9 cellular contexts compared by ENCODE assay signal in the genomic region with DNA sequence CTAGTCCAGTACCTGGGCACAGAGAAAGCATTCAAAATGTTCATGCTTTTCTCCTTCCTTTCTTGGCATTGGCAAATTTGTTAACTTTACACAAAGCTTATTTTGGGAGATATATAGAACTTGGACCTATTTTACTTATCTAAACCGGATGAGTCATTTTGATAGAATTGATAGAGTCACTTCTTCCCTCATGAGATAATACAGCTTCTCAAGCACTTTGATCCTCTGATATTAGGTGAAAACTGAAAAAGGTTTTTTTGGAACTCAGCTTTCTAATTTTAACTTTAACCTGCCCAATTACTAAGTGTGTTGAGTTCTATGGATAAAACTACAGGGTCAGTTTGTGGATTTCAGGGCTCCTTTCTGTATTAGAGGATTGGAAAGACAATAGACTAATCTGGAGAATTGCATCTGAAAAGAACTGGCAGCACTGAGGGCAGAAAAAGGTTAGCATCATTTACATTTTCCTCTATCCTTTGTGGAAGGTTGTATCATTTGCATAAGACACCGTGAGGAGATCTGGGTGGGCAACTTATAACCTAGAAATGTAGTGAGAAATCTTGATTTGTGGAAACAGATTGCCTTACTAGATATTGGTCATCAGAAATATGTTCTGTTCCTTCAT.
DNase-seq lines count a peak whose midpoint lies in the region; ATAC-seq and TF ChIP-seq lines count a peak whose summit lies in the region.
"Had no signal": no experiment of that assay in that cellular context is flagged by ENCODE, and none has a peak within 500 bp of the region (broad histone marks: within the 10 kb centered on the region; RNA-seq: fewer than 3 reads in every experiment).

No MANE protein-coding gene starts in this region.

- H3K4me2 ChIP-seq in DND-41 (ENCODE audit: insufficient read depth, low read length) (peak overlapping the region; percentile 77), Loucy (ENCODE audit: low read depth, low read length, poor library complexity, severe bottlenecking) (peak overlapping the region; percentile 84)

- H3K36me3 ChIP-seq in DND-41 (ENCODE audit: insufficient read depth, low read length) (no peaks in the 10 kb centered on the region), Loucy (ENCODE audit: insufficient read depth, low read length) (no peaks in the 10 kb centered on the region)

- H4K20me1 ChIP-seq in DND-41 (ENCODE audit: insufficient read depth, low read length) (no peaks in the 10 kb centered on the region; the same call in 1 of the 2 replicates), Loucy (ENCODE audit: insufficient read depth, low read length, poor library complexity, severe bottlenecking) (peaks cover 18% of the 10 kb centered on the region)

- H3K9me3 Mint-ChIP-seq in nephron progenitor cell = no peaks in the 10 kb centered on the region

- H3K36me3 Mint-ChIP-seq in nephron progenitor cell (ENCODE audit: low read depth) = no peaks in the 10 kb centered on the region

- DNase-seq in DND-41 (no peak), coronary artery (ENCODE audit: low spot score) (no peak), nephron progenitor cell (no peak), NCI-H1694 treated with DMSO at 0.1 percent for 48 hours (lab: John Stamatoyannopoulos, UW) (no peak), SW480 (ENCODE audit: low spot score) (no peak)
- no peak for DNase-seq in stimulated activated naive CD4-positive, alpha-beta T cell treated with Interleukin-2 at 50 U/mL for 16 hours (lab: John Stamatoyannopoulos, UW)
- DNase-seq: NCI-H82 had no signal

- no peaks in the 10 kb centered on the region for H3F3A ChIP-seq in Loucy (ENCODE audit: low read depth)

- H3K79me2 ChIP-seq in DND-41 (ENCODE audit: insufficient read depth, low read length) (peaks cover 50% of the 10 kb centered on the region), Loucy (ENCODE audit: insufficient read depth, low read length) (peaks cover 66% of the 10 kb centered on the region)

- H3K4me1 ChIP-seq in DND-41 (ENCODE audit: insufficient read depth, low read length) = peaks cover 25% of the 10 kb centered on the region
- peaks cover 15% of the 10 kb centered on the region for H3K4me1 ChIP-seq in Loucy (ENCODE audit: insufficient read depth, low read length, poor library complexity, severe bottlenecking)

- peaks cover 7% of the 10 kb centered on the region for H3K27me3 Mint-ChIP-seq in nephron progenitor cell (ENCODE audit: low read depth, poor library complexity)

- no peaks in the 10 kb centered on the region for H3K9me2 ChIP-seq in Loucy (replicated peaks; ENCODE audit: low read depth, low read length)

- H3K4me3 ChIP-seq in DND-41 (ENCODE audit: low read depth in 1 of 2, low read length in 2 of 2) (peak overlapping the region in 1 of 2 experiments; percentile 81; a peak in 2 of 4 replicates), Loucy (ENCODE audit: low read length, poor library complexity, severe bottlenecking) (peak overlapping the region; percentile 87), coronary artery (peak overlapping the region; percentile 76)

- H3K9ac ChIP-seq in DND-41 (ENCODE audit: low read depth, low read length) (peak overlapping the region; percentile 78; the same call in 1 of the 2 replicates), Loucy (ENCODE audit: low read depth, low read length, poor library complexity, severe bottlenecking) (peak overlapping the region; percentile 87)

- peak overlapping the region; percentile 98 for H3K4me3 Mint-ChIP-seq in nephron progenitor cell

- no peak overlapping the region for H3K27ac ChIP-seq in DND-41 (ENCODE audit: low read length)
- no peak overlapping the region for H3K27ac ChIP-seq in coronary artery

- H3K4me1 Mint-ChIP-seq in nephron progenitor cell = peaks cover 50% of the 10 kb centered on the region

- ATAC-seq in DND-41 (ENCODE audit: insufficient read depth, low read depth) (no peak), GM21528 (IDR thresholded peaks at IDR 0.05; ENCODE audit: low FRiP score, unreplicated experiment) (no peak)

- H3K27me3 ChIP-seq in DND-41 (ENCODE audit: insufficient read depth, low read length, poor library complexity) (no peaks in the 10 kb centered on the region), Loucy (ENCODE audit: insufficient read depth, low read length, poor library complexity, severe bottlenecking) (no peaks in the 10 kb centered on the region)

- no peaks in the 10 kb centered on the region for H3K9me3 ChIP-seq in DND-41 (ENCODE audit: insufficient read depth, low read length, severe bottlenecking)
- no peaks in the 10 kb centered on the region for H3K9me3 ChIP-seq in Loucy (ENCODE audit: insufficient read depth, low read depth, low read length)

- no peak overlapping the region for H3K27ac Mint-ChIP-seq in nephron progenitor cell

- TF ChIP-seq CTCF in DND-41 (IDR thresholded peaks at IDR 0.05; ENCODE audit: borderline replicate concordance, extremely low read depth, low read length, poor library complexity, severe bottlenecking) (no peak), Loucy (conservative IDR thresholded peaks at IDR 0.05; ENCODE audit: low read length) (no peak), coronary artery (IDR thresholded peaks at IDR 0.05) (no peak), nephron progenitor cell (IDR thresholded peaks at IDR 0.05) (no peak)

- H2AFZ ChIP-seq in DND-41 (ENCODE audit: low read depth, low read length) (no peak overlapping the region), Loucy (ENCODE audit: low read length) (no peak overlapping the region)
